ENCODE assay signal across 22 cellular contexts in the genomic region with DNA sequence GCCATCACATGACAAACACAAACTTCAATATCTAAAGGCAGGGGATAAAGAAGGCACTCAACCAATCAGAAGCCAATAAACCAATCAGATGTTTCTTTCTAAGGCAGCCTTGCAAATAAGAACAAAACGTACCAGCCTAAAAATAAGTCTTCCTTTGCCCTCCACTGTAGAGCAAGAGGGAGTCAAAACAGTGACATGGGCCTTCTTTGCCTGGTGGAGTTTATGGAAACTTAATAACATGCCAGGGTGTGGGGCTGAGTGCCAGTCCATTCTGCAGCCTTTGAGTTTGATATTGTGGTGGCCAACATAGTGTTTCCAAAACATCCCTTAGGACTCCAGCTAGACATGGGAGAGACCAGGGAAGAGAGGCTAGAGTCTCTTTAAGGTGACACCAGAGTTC.
DNase-seq lines count a peak whose midpoint lies in the region; ATAC-seq and TF ChIP-seq lines count a peak whose summit lies in the region.
"Had no signal": no experiment of that assay in that cellular context is flagged by ENCODE, and none has a peak within 500 bp of the region (broad histone marks: within the 10 kb centered on the region; RNA-seq: fewer than 3 reads in every experiment).

No MANE protein-coding gene starts in this region.

- H3K9ac ChIP-seq in mammary epithelial cell (ENCODE audit: insufficient read depth, low read length) (no peak overlapping the region), MM.1S (ENCODE audit: low read length) (no peak overlapping the region), endocrine pancreas (ENCODE audit: control insufficient read depth, insufficient read depth, low read length) (no peak overlapping the region)

- H3K9me3 ChIP-seq in mammary epithelial cell (replicated peaks; ENCODE audit: insufficient read depth, low read length) (no peaks in the 10 kb centered on the region), breast epithelium (no peaks in the 10 kb centered on the region), MM.1S (replicated peaks; ENCODE audit: insufficient read depth, low read length) (no peaks in the 10 kb centered on the region), endocrine pancreas (ENCODE audit: control insufficient read depth, low read length) (no peaks in the 10 kb centered on the region), thoracic aorta (no peaks in the 10 kb centered on the region)
- H3K9me3 ChIP-seq: BE2C had no signal

- peak overlapping the region; percentile 67 for H2AFZ ChIP-seq in mammary epithelial cell (ENCODE audit: low read depth, low read length)
- no peak overlapping the region for H2AFZ ChIP-seq in MM.1S (ENCODE audit: low read length)
- H2AFZ ChIP-seq: GM23338 had no signal

- H3K79me2 ChIP-seq in mammary epithelial cell (ENCODE audit: insufficient read depth, low read length), result no peaks in the 10 kb centered on the region
- H3K79me2 ChIP-seq in MM.1S (ENCODE audit: low read length), result no peaks in the 10 kb centered on the region

- in situ Hi-C loops in mammary epithelial cell (cut with MboI; ENCODE audit: low sequenced_read_pairs in 2 of 2), result no loop called here

- dilution Hi-C loops in mammary epithelial cell (cut with HindIII; ENCODE audit: low sequenced_read_pairs), result no loop called here

- H3K27me3 ChIP-seq in mammary epithelial cell (ENCODE audit: insufficient read depth, low read length), result no peaks in the 10 kb centered on the region
- no peaks in the 10 kb centered on the region for H3K27me3 ChIP-seq in breast epithelium
- H3K27me3 ChIP-seq in MM.1S (replicated peaks; ENCODE audit: insufficient read depth, low read length), result 0 out of 2 replicates have a peak, but pooled peaks cover 17% of the 10 kb centered on the region
- H3K27me3 ChIP-seq in endocrine pancreas (ENCODE audit: control insufficient read depth, insufficient read depth, low read length), result no peaks in the 10 kb centered on the region
- no peaks in the 10 kb centered on the region for H3K27me3 ChIP-seq in thoracic aorta (replicated peaks; ENCODE audit: insufficient read depth)
- H3K27me3 ChIP-seq: BE2C had no signal

- no peaks in the 10 kb centered on the region for H3F3A ChIP-seq in MM.1S (ENCODE audit: insufficient read depth, low read length)

- intact Hi-C loops in mammary epithelial cell (cut with micrococcal nuclease) (no loop called here), breast epithelium (cut with DNase I; ENCODE audit: low total_unique reads) (no loop called here)

- no peak for TF ChIP-seq POLR2A in breast epithelium (IDR thresholded peaks at IDR 0.05)

- BruUV-seq in mammary epithelial cell (replicated peaks; lab: Mats Ljungman, UMichigan), result no TSS peak

- WGBS in mammary epithelial cell (ENCODE audit: low coverage, missing lambda C conversion rate), result 92% methylated on average over 1 of the region's 1 CpG

- no peaks in the 10 kb centered on the region for H3K9me2 ChIP-seq in MM.1S (replicated peaks; ENCODE audit: insufficient read depth, low read length)

- H4K20me1 ChIP-seq in mammary epithelial cell (ENCODE audit: insufficient read depth, low read length) (no peaks in the 10 kb centered on the region), MM.1S (ENCODE audit: insufficient read depth, low read length) (no peaks in the 10 kb centered on the region)

- H3K4me2 ChIP-seq in mammary epithelial cell (ENCODE audit: insufficient read depth, low read depth, low read length), result peak overlapping the region; percentile 68
- peak overlapping the region; percentile 31; the same call in 1 of the 2 replicates for H3K4me2 ChIP-seq in MM.1S (ENCODE audit: low read depth, low read length)
- H3K4me2 ChIP-seq: GM23338 had no signal

- H3K36me3 ChIP-seq in mammary epithelial cell (ENCODE audit: insufficient read depth, low read length) (no peaks in the 10 kb centered on the region), breast epithelium (no peaks in the 10 kb centered on the region), MM.1S (replicated peaks; ENCODE audit: insufficient read depth, low read length) (no peaks in the 10 kb centered on the region), endocrine pancreas (ENCODE audit: control insufficient read depth, insufficient read depth, low read length) (no peaks in the 10 kb centered on the region), thoracic aorta (no peaks in the 10 kb centered on the region)
- H3K36me3 ChIP-seq: BE2C had no signal

- H3K4me3 ChIP-seq in mammary epithelial cell (replicated peaks in 1 of 3; ENCODE audit: insufficient read depth in 1 of 3, low read depth in 2 of 3, low read length in 3 of 3) (peak overlapping the region in 1 of 3 experiments; percentile 21), breast epithelium (peak overlapping the region in 1 of 3 donors; percentile 25), MM.1S (ENCODE audit: low read length) (no peak overlapping the region), endocrine pancreas (ENCODE audit: control insufficient read depth, insufficient read depth, low read length) (peak overlapping the region; percentile 65), thoracic aorta (no peak overlapping the region)
- H3K4me3 ChIP-seq: GM23338 had no signal

- H3K4me1 ChIP-seq in mammary epithelial cell (ENCODE audit: insufficient read depth, low read length), result peaks cover 7% of the 10 kb centered on the region
- H3K4me1 ChIP-seq in breast epithelium, result no peaks in the 10 kb centered on the region
- H3K4me1 ChIP-seq in MM.1S (ENCODE audit: low read length), result no peaks in the 10 kb centered on the region
- no peaks in the 10 kb centered on the region for H3K4me1 ChIP-seq in endocrine pancreas (ENCODE audit: control insufficient read depth, insufficient read depth, low read length)
- H3K4me1 ChIP-seq in thoracic aorta (ENCODE audit: control insufficient read depth in 1 of 2, low read depth in 2 of 2), result peaks cover 0 to 13% of the 10 kb centered on the region in 2 donors

- no peak for TF ChIP-seq CTCF in mammary epithelial cell (conservative IDR thresholded peaks at IDR 0.05 in 1 of 2, IDR thresholded peaks at IDR 0.05 in 1 of 2; ENCODE audit: extremely low read depth in 1 of 2, insufficient read depth in 1 of 2, low read depth in 1 of 2, low read length in 2 of 2)
- no peak for TF ChIP-seq CTCF in breast epithelium (IDR thresholded peaks at IDR 0.05)
- TF ChIP-seq CTCF in MM.1S (IDR thresholded peaks at IDR 0.05; ENCODE audit: low read length), result no peak
- TF ChIP-seq CTCF in thoracic aorta (IDR thresholded peaks at IDR 0.05), result no peak

- peak; percentile 40 for ATAC-seq in thoracic aorta (ENCODE audit: insufficient number of reproducible peaks, low FRiP score, low read depth)
- ATAC-seq: GM23338 had no signal

- CTCF ChIA-PET in mammary epithelial cell (lab: Charles Lee; ENCODE audit: low non-redundant PET), result no interaction called here

- no peak overlapping the region for H3K27ac ChIP-seq in mammary epithelial cell (ENCODE audit: insufficient read depth, low read depth, low read length)
- no peak overlapping the region for H3K27ac ChIP-seq in breast epithelium
- no peak overlapping the region for H3K27ac ChIP-seq in MM.1S (ENCODE audit: low read length)
- H3K27ac ChIP-seq in thoracic aorta, result peak overlapping the region in 1 of 2 donors; percentile 31

- DNase-seq in mammary epithelial cell, result no peak
- DNase-seq in breast epithelium (ENCODE audit: low spot score in 2 of 2), result no peak
- DNase-seq in MM.1S, result no peak
- DNase-seq in thoracic aorta (ENCODE audit: low spot score), result no peak
- DNase-seq in COR-L47 (lab: John Stamatoyannopoulos, UW), result no peak
- no peak for DNase-seq in hypothalamus (lab: John Stamatoyannopoulos, UW)
- DNase-seq: 8988T; ACHN; BE2C; CD4-positive, CD25-positive, alpha-beta regulatory T cell; GF-D8; H9; Kasumi-1; MV-4-11; NCI-H1436 treated with DMSO at 0.1 percent for 48 hours; NCI-H187 treated with DMSO at 0.1 percent for 48 hours; NCI-H446; NCI-H82; NK-92 treated with Interleukin-12 subunit alpha and Interleukin-12 subunit beta, amount 100 ng/mL, for 24 hours; SHP77 treated with DMSO at 0.1 percent for 48 hours had no signal
